In the genomic region with DNA sequence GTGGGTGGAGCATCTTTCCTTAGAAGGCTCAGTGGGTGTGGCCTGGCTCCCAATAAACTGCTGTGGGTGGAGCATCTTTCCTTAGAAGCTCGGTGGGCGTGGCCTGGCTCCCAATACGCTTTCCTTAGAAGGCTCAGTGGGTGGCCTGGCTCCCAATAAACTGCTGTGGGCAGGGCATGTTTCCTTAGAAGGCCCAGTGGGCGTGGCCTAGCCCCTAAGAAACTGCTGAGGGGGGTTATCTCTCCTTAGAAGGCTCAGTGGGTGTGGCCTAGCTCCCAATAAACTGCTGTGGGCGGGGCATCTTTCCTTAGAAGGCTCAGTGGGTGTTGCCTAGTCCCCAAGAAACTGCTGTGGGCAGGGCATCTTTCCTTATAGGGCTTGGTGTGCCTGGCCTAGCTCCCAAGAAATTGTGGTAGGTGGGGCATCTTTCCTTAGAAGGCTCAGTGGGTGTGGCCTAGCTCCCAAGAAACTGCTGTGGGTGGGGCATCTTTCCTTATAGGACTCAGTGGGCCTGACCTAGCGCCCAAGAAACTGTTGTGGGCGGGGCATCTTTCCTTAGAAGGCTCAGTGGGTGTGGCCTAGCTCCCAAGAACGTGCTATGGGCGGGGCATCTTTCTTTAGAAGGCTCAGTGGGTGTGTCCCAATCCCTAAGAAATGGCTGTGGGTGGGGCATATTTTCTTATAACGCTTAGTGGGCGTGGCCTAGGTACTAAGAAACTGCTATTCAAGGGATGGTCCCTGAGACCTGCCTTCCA, we compare ENCODE assay signal across 1 cellular context.
TF ChIP-seq lines count a peak whose summit lies in the region.

No MANE protein-coding gene starts in this region.

TF ChIP-seq in HCT116, 20 proteins besides CTCF, POLR2A, EP300 and RAD21 (continued from another document):
- TF ChIP-seq, protein P1, sequence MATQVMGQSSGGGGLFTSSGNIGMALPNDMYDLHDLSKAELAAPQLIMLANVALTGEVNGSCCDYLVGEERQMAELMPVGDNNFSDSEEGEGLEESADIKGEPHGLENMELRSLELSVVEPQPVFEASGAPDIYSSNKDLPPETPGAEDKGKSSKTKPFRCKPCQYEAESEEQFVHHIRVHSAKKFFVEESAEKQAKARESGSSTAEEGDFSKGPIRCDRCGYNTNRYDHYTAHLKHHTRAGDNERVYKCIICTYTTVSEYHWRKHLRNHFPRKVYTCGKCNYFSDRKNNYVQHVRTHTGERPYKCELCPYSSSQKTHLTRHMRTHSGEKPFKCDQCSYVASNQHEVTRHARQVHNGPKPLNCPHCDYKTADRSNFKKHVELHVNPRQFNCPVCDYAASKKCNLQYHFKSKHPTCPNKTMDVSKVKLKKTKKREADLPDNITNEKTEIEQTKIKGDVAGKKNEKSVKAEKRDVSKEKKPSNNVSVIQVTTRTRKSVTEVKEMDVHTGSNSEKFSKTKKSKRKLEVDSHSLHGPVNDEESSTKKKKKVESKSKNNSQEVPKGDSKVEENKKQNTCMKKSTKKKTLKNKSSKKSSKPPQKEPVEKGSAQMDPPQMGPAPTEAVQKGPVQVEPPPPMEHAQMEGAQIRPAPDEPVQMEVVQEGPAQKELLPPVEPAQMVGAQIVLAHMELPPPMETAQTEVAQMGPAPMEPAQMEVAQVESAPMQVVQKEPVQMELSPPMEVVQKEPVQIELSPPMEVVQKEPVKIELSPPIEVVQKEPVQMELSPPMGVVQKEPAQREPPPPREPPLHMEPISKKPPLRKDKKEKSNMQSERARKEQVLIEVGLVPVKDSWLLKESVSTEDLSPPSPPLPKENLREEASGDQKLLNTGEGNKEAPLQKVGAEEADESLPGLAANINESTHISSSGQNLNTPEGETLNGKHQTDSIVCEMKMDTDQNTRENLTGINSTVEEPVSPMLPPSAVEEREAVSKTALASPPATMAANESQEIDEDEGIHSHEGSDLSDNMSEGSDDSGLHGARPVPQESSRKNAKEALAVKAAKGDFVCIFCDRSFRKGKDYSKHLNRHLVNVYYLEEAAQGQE (IDR thresholded peaks at IDR 0.05; ENCODE audit: low read depth), result no peak
- no peak for TF ChIP-seq SP1 (IDR thresholded peaks at IDR 0.05; ENCODE audit: low read depth)
- TF ChIP-seq, protein P2, sequence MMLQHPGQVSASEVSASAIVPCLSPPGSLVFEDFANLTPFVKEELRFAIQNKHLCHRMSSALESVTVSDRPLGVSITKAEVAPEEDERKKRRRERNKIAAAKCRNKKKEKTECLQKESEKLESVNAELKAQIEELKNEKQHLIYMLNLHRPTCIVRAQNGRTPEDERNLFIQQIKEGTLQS (IDR thresholded peaks at IDR 0.05), result no peak
- no peak for TF ChIP-seq EGR1 (IDR thresholded peaks at IDR 0.05; ENCODE audit: low read depth)
